In the genomic region with DNA sequence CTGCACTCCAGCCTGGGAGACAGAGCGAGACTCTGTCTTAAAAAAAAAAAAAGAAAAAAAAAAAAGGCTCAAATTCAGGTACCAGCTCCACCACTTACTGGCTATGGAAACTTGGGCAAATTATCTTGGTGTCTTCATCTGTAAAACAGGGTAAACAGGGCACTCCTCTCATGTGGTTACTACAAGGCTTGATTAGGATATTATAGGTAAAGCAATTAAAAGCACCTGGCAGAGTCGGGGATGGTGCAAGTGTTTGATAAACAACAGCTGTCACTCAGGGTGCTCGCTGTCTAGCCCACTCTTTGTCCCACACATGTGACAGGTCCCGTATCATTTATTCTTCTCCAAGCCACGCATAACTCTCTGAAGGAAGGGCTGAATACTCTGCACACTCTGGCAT, we compare ENCODE assay signal across 17 cellular contexts.
DNase-seq lines count a peak whose midpoint lies in the region; ATAC-seq and TF ChIP-seq lines count a peak whose summit lies in the region.
"Had no signal": no experiment of that assay in that cellular context is flagged by ENCODE, and none has a peak within 500 bp of the region (broad histone marks: within the 10 kb centered on the region; RNA-seq: fewer than 3 reads in every experiment).

No MANE protein-coding gene starts in this region.

- TF ChIP-seq CTCF in ascending aorta (IDR thresholded peaks at IDR 0.05): no peak

- H3K27me3 Mint-ChIP-seq in CD8-positive, alpha-beta memory T cell: peaks cover 0 to 27% of the 10 kb centered on the region in 2 donors
- H3K27me3 Mint-ChIP-seq in naive thymus-derived CD4-positive, alpha-beta T cell: peaks cover 0 to 12% (median 9%) of the 10 kb centered on the region in 5 donors

- H3K27me3 ChIP-seq in BLaER1 treated with 17β-estradiol and CSF1 and Interleukin-3, amounts not matched to agents 10 nM and 100 nM: no peaks in the 10 kb centered on the region
- no peaks in the 10 kb centered on the region for H3K27me3 ChIP-seq in ascending aorta
- no peaks in the 10 kb centered on the region for H3K27me3 ChIP-seq in muscle layer of duodenum (ENCODE audit: low read depth, low read length)
- no peaks in the 10 kb centered on the region for H3K27me3 ChIP-seq in CD8-positive, alpha-beta memory T cell (ENCODE audit: insufficient read depth, low read length, poor library complexity, severe bottlenecking)
- peaks cover 0 to 3% of the 10 kb centered on the region in 2 donors for H3K27me3 ChIP-seq in naive thymus-derived CD4-positive, alpha-beta T cell (ENCODE audit: control insufficient read depth in 2 of 2, insufficient read depth in 2 of 2, low read length in 2 of 2)
- H3K27me3 ChIP-seq: spleen, tibial nerve had no signal

- H3K27ac Mint-ChIP-seq in CD8-positive, alpha-beta memory T cell: no peak overlapping the region
- H3K27ac Mint-ChIP-seq in naive thymus-derived CD4-positive, alpha-beta T cell: no peak overlapping the region

- H3K9me3 Mint-ChIP-seq in CD8-positive, alpha-beta memory T cell: no peaks in the 10 kb centered on the region
- peaks cover 0 to 2% (median 0%) of the 10 kb centered on the region in 11 donors for H3K9me3 Mint-ChIP-seq in naive thymus-derived CD4-positive, alpha-beta T cell

- no peaks in the 10 kb centered on the region for H3K9me3 ChIP-seq in BLaER1 treated with 17β-estradiol and CSF1 and Interleukin-3, amounts not matched to agents 10 nM and 100 nM (replicated peaks in 1 of 11)
- H3K9me3 ChIP-seq in ascending aorta (no peaks in the 10 kb centered on the region), muscle layer of duodenum (ENCODE audit: control insufficient read depth in 1 of 2, low read length in 2 of 2) (no peaks in the 10 kb centered on the region)
- no peaks in the 10 kb centered on the region for H3K9me3 ChIP-seq in CD8-positive, alpha-beta memory T cell (ENCODE audit: low read length)
- no peaks in the 10 kb centered on the region for H3K9me3 ChIP-seq in naive thymus-derived CD4-positive, alpha-beta T cell (ENCODE audit: control insufficient read depth in 2 of 3, low read length in 3 of 3)
- H3K9me3 ChIP-seq: SK-N-SH, spleen, tibial nerve had no signal

- H3K4me1 Mint-ChIP-seq in CD8-positive, alpha-beta memory T cell: no peaks in the 10 kb centered on the region
- H3K4me1 Mint-ChIP-seq in naive thymus-derived CD4-positive, alpha-beta T cell: peaks cover 0 to 5% (median 3%) of the 10 kb centered on the region in 7 donors

- peaks cover 18 to 40% (median 34%) of the 10 kb centered on the region in 10 experiments for H3K4me1 ChIP-seq in BLaER1 treated with 17β-estradiol and CSF1 and Interleukin-3, amounts not matched to agents 10 nM and 100 nM
- H3K4me1 ChIP-seq in ascending aorta: peaks cover 22 to 89% of the 10 kb centered on the region in 2 donors
- H3K4me1 ChIP-seq in muscle layer of duodenum (ENCODE audit: control insufficient read depth in 1 of 2, insufficient read depth in 2 of 2, low read length in 2 of 2): peaks cover 6 to 47% of the 10 kb centered on the region in 2 donors
- H3K4me1 ChIP-seq in CD8-positive, alpha-beta memory T cell (ENCODE audit: insufficient read depth, low read length): no peaks in the 10 kb centered on the region
- no peaks in the 10 kb centered on the region for H3K4me1 ChIP-seq in naive thymus-derived CD4-positive, alpha-beta T cell (ENCODE audit: control insufficient read depth in 2 of 2, insufficient read depth in 2 of 2, low read length in 2 of 2)

- no peak for ATAC-seq in naive thymus-derived CD4-positive, alpha-beta T cell

- H3K27ac ChIP-seq in BLaER1 treated with 17β-estradiol and CSF1 and Interleukin-3, amounts not matched to agents 10 nM and 100 nM: no peak overlapping the region
- peak overlapping the region; percentile 93 to 95 for H3K27ac ChIP-seq in ascending aorta
- H3K27ac ChIP-seq in muscle layer of duodenum (ENCODE audit: low read length): peak overlapping the region; percentile 19
- no peak overlapping the region for H3K27ac ChIP-seq in CD8-positive, alpha-beta memory T cell (ENCODE audit: low read depth, low read length)
- H3K27ac ChIP-seq in naive thymus-derived CD4-positive, alpha-beta T cell (ENCODE audit: low read depth, low read length): no peak overlapping the region
- H3K27ac ChIP-seq: parathyroid adenoma, spleen had no signal

- H3K4me2 ChIP-seq in BLaER1 treated with 17β-estradiol and CSF1 and Interleukin-3, amounts not matched to agents 10 nM and 100 nM: peak overlapping the region in 8 of 11 experiments; percentile 24 to 53 (median 31); a peak in 11 of 22 replicates
- H3K4me2 ChIP-seq: SK-N-SH had no signal

- DNase-seq in NCI-H1105 treated with DMSO at 0.1 percent for 48 hours (lab: John Stamatoyannopoulos, UW) (peak; percentile 81), ascending aorta (ENCODE audit: low spot score in 2 of 2) (no peak), iPS-NIHi11 (ENCODE audit: low spot score) (no peak), mesenteric fat pad (ENCODE audit: low spot score) (no peak)
- DNase-seq in CD8-positive, alpha-beta memory T cell: no peak
- no peak for DNase-seq in naive thymus-derived CD4-positive, alpha-beta T cell
- DNase-seq: activated CD4-positive, alpha-beta T cell treated with anti-CD3 and anti-CD28 coated beads for 1 hour; central memory CD4-positive, alpha-beta T cell; IMR-90; MM.1S; NCI-H446 treated with DMSO at 0.1 percent for 48 hours; SK-N-SH; spleen had no signal

- no peak overlapping the region for H3K4me3 Mint-ChIP-seq in CD8-positive, alpha-beta memory T cell
- H3K4me3 Mint-ChIP-seq in naive thymus-derived CD4-positive, alpha-beta T cell: no peak overlapping the region

- H3K9ac ChIP-seq in BLaER1 treated with 17β-estradiol and CSF1 and Interleukin-3, amounts not matched to agents 10 nM and 100 nM: no peak overlapping the region
- H3K9ac ChIP-seq: parathyroid adenoma, SK-N-SH had no signal

- intact Hi-C loops in ascending aorta (cut with DNase I): no loop called here
- intact Hi-C loops in naive thymus-derived CD4-positive, alpha-beta T cell (cut with micrococcal nuclease): no loop called here

- no peaks in the 10 kb centered on the region for H4K20me1 ChIP-seq in BLaER1 treated with 17β-estradiol and CSF1 and Interleukin-3, amounts not matched to agents 10 nM and 100 nM

- CTCF ChIA-PET in CD8-positive, alpha-beta memory T cell (lab: Charles Lee): no interaction called here
- CTCF ChIA-PET in naive thymus-derived CD4-positive, alpha-beta T cell (lab: Charles Lee): no interaction called here

- H3K4me3 ChIP-seq in BLaER1 treated with 17β-estradiol and CSF1 and Interleukin-3, amounts not matched to agents 10 nM and 100 nM: no peak overlapping the region
- H3K4me3 ChIP-seq in ascending aorta: no peak overlapping the region
- no peak overlapping the region for H3K4me3 ChIP-seq in muscle layer of duodenum (ENCODE audit: low read depth in 1 of 2, low read length in 2 of 2)
- no peak overlapping the region for H3K4me3 ChIP-seq in CD8-positive, alpha-beta memory T cell (ENCODE audit: low read length)
- no peak overlapping the region for H3K4me3 ChIP-seq in naive thymus-derived CD4-positive, alpha-beta T cell (ENCODE audit: low read length)
- H3K4me3 ChIP-seq: spleen, tibial nerve had no signal

- POLR2A ChIA-PET in CD8-positive, alpha-beta memory T cell (lab: Charles Lee): no interaction called here
- POLR2A ChIA-PET in naive thymus-derived CD4-positive, alpha-beta T cell (lab: Charles Lee): no interaction called here

- H3K36me3 Mint-ChIP-seq in CD8-positive, alpha-beta memory T cell: no peaks in the 10 kb centered on the region
- H3K36me3 Mint-ChIP-seq in naive thymus-derived CD4-positive, alpha-beta T cell: no peaks in the 10 kb centered on the region

- no peaks in the 10 kb centered on the region for H3K36me3 ChIP-seq in BLaER1 treated with 17β-estradiol and CSF1 and Interleukin-3, amounts not matched to agents 10 nM and 100 nM
- H3K36me3 ChIP-seq in ascending aorta: peaks cover 7 to 8% of the 10 kb centered on the region in 2 donors
- H3K36me3 ChIP-seq in muscle layer of duodenum (ENCODE audit: control insufficient read depth in 1 of 2, insufficient read depth in 2 of 2, low read length in 2 of 2): no peaks in the 10 kb centered on the region
- no peaks in the 10 kb centered on the region for H3K36me3 ChIP-seq in CD8-positive, alpha-beta memory T cell (ENCODE audit: insufficient read depth, low read length)
- H3K36me3 ChIP-seq in naive thymus-derived CD4-positive, alpha-beta T cell (ENCODE audit: control insufficient read depth in 2 of 3, insufficient read depth in 3 of 3, low read length in 3 of 3): no peaks in the 10 kb centered on the region
- H3K36me3 ChIP-seq: spleen, tibial nerve had no signal

Comparison
In these comparisons a context has a peak if more than half of its experiments do, and no peak if none do; other contexts are left out.
1. H3K27ac ChIP-seq: peak in ascending aorta (2 of 2) and muscle layer of duodenum (single experiment); none in BLaER1 treated with 17β-estradiol and CSF1 and Interleukin-3, amounts not matched to agents 10 nM and 100 nM (0 of 11), CD8-positive, alpha-beta memory T cell (single experiment) and naive thymus-derived CD4-positive, alpha-beta T cell (single experiment).